10 cellular contexts compared by ENCODE assay signal in genomic region chr17:2421315-2422147, GRCh38. TPM values are rescaled to one million over a fixed set of nuclear protein-coding genes. Genes with fewer than 3 reads are reported as not detected.
DNase-seq lines count a peak whose midpoint lies in the region; ATAC-seq and TF ChIP-seq lines count a peak whose summit lies in the region.
"Had no signal": no experiment of that assay in that cellular context is flagged by ENCODE, and none has a peak within 500 bp of the region (broad histone marks: within the 10 kb centered on the region; RNA-seq: fewer than 3 reads in every experiment).

No MANE protein-coding gene starts in this region.

- no peaks in the 10 kb centered on the region for H3K9me3 ChIP-seq in osteoblast (ENCODE audit: low read depth, low read length)
- H3K9me3 ChIP-seq: SJSA1 had no signal

- peak; percentile 47 for TF ChIP-seq CTCF in choroid plexus epithelial cell (conservative IDR thresholded peaks at IDR 0.05; ENCODE audit: low read depth, low read length)
- peak; percentile 29 for TF ChIP-seq CTCF in osteoblast (IDR thresholded peaks at IDR 0.05; ENCODE audit: extremely low read depth, low read depth, low read length)

- peaks cover 17% of the 10 kb centered on the region for H3K4me1 ChIP-seq in osteoblast (ENCODE audit: insufficient read depth, low read length)
- H3K4me1 ChIP-seq: SJSA1 had no signal

- H3K4me3 ChIP-seq in choroid plexus epithelial cell (ENCODE audit: low read depth, low read length) (no peak overlapping the region), osteoblast (ENCODE audit: insufficient read depth, low read length) (no peak overlapping the region)
- H3K4me3 ChIP-seq: SJSA1 had no signal

- no peak overlapping the region for H2AFZ ChIP-seq in osteoblast (ENCODE audit: low read length)

- DNase-seq in DMS53 (lab: John Stamatoyannopoulos, UW) (peak; percentile 58), DMS53 treated with DMSO at 0.1 percent for 48 hours (lab: John Stamatoyannopoulos, UW; ENCODE audit: unreplicated experiment) (no peak), NCI-H1105 treated with DMSO at 0.1 percent for 48 hours (lab: John Stamatoyannopoulos, UW) (peak; percentile 13), choroid plexus epithelial cell (ENCODE audit: low read depth) (peak; percentile 58), osteoblast (ENCODE audit: insufficient read length, low spot score, missing footprints) (peak; percentile 58), NCI-H524 treated with DMSO at 0.1 percent for 48 hours (lab: John Stamatoyannopoulos, UW) (no peak)
- DNase-seq in stimulated activated naive CD4-positive, alpha-beta T cell treated with Interleukin-2 at 50 U/mL for 16 hours (lab: John Stamatoyannopoulos, UW) = no peak
- DNase-seq: stimulated activated CD4-positive, alpha-beta T cell treated with anti-CD3 and anti-CD28 coated beads, Interleukin-1b, Interleukin-23, amount 100 ng/mL, for 48 hours had no signal

- no peaks in the 10 kb centered on the region for H4K20me1 ChIP-seq in osteoblast (ENCODE audit: insufficient read depth, low read length)

- no peak overlapping the region for H3K27ac ChIP-seq in osteoblast (ENCODE audit: low read depth, low read length)
- H3K27ac ChIP-seq: SJSA1 had no signal

- no peak overlapping the region for H3K4me2 ChIP-seq in osteoblast (ENCODE audit: insufficient read depth, low read length)

- no peaks in the 10 kb centered on the region for H3K79me2 ChIP-seq in osteoblast (ENCODE audit: insufficient read depth, low read length)

- ATAC-seq in HG03571 (IDR thresholded peaks at IDR 0.05; ENCODE audit: unreplicated experiment) = no peak

- no peaks in the 10 kb centered on the region for H3K27me3 ChIP-seq in osteoblast (ENCODE audit: insufficient read depth, low read length)
- H3K27me3 ChIP-seq: SJSA1 had no signal

- H3K36me3 ChIP-seq in osteoblast (ENCODE audit: insufficient read depth, low read length) = peaks cover 9% of the 10 kb centered on the region

RNA-seq across cellular contexts. Expression of gene MNT, which starts 20.7 kb away (rescaled TPM):
- 12.3 and 14.1 TPM in 2 replicates for total RNA-seq in osteoblast

Comparison
In these comparisons a context has a peak if more than half of its experiments do, and no peak if none do; other contexts are left out.
1. DNase-seq: peak in DMS53 (single experiment), NCI-H1105 treated with DMSO at 0.1 percent for 48 hours (single experiment), choroid plexus epithelial cell (single experiment) and osteoblast (single experiment); none in DMS53 treated with DMSO at 0.1 percent for 48 hours (single experiment), stimulated activated naive CD4-positive, alpha-beta T cell treated with Interleukin-2 at 50 U/mL for 16 hours (single experiment) and NCI-H524 treated with DMSO at 0.1 percent for 48 hours (single experiment).